In the genomic region with DNA sequence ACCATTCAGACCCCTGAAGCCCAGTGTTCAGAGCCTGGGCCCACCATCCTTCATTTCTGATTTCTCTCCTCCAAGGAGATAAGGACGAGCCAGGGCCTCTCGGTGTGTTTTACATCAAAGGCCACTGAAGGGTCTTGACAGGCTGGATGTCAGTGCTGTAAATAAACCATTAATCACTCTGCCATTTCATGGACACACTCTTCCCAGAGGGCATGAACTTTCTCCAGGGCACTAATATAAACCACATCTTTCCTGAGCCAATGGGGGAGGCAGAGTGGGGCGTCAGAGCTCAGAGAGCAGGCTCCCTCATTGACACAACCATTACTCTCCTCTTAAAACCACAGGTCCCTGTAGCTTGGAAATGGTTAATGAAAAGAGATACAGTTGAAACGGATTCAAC, we compare ENCODE assay signal across 23 cellular contexts.
DNase-seq lines count a peak whose midpoint lies in the region; ATAC-seq and TF ChIP-seq lines count a peak whose summit lies in the region.
"Had no signal": no experiment of that assay in that cellular context is flagged by ENCODE, and none has a peak within 500 bp of the region (broad histone marks: within the 10 kb centered on the region; RNA-seq: fewer than 3 reads in every experiment).

No MANE protein-coding gene starts in this region.

- H2AFZ ChIP-seq in fibroblast of lung (ENCODE audit: low read length) (no peak overlapping the region), neural progenitor cell (replicated peaks) (no peak overlapping the region)

- H3K36me3 ChIP-seq in fibroblast of lung (ENCODE audit: control insufficient read depth, insufficient read depth, low read length) (no peaks in the 10 kb centered on the region), lower lobe of right lung (no peaks in the 10 kb centered on the region), vagina (no peaks in the 10 kb centered on the region), neural progenitor cell (no peaks in the 10 kb centered on the region)
- H3K36me3 ChIP-seq: esophagus squamous epithelium, right lobe of liver had no signal

- no peak for TF ChIP-seq POLR2A in vagina (IDR thresholded peaks at IDR 0.05)

- peaks cover 2% of the 10 kb centered on the region for H3K9me3 Mint-ChIP-seq in neural progenitor cell
- H3K9me3 Mint-ChIP-seq: stimulated activated memory B cell treated with anti-CD40 and anti-IgM and Interleukin-4, amounts not matched to agents 10 μg/mL and 1 μg/mL and 100 μg/mL, for 72 hours had no signal

- H4K20me1 ChIP-seq in fibroblast of lung (ENCODE audit: control insufficient read depth, extremely low read depth, insufficient read depth, low read length) (no peaks in the 10 kb centered on the region), neural progenitor cell (ENCODE audit: low read depth) (no peaks in the 10 kb centered on the region)

- intact Hi-C loops in lower lobe of right lung (cut with DNase I), result no loop called here
- intact Hi-C loops in vagina (cut with DNase I), result no loop called here

- H3K4me1 Mint-ChIP-seq in neural progenitor cell, result peaks cover 12% of the 10 kb centered on the region
- H3K4me1 Mint-ChIP-seq: stimulated activated memory B cell treated with anti-CD40 and anti-IgM and Interleukin-4, amounts not matched to agents 10 μg/mL and 1 μg/mL and 100 μg/mL, for 72 hours had no signal

- H3K36me3 Mint-ChIP-seq in neural progenitor cell, result no peaks in the 10 kb centered on the region
- H3K36me3 Mint-ChIP-seq: stimulated activated memory B cell treated with anti-CD40 and anti-IgM and Interleukin-4, amounts not matched to agents 10 μg/mL and 1 μg/mL and 100 μg/mL, for 72 hours had no signal

- H3K4me1 ChIP-seq in fibroblast of lung (ENCODE audit: control insufficient read depth, extremely low read depth, insufficient read depth, low read length) (peaks cover 19% of the 10 kb centered on the region), lower lobe of right lung (peaks cover 3% of the 10 kb centered on the region), vagina (peaks cover 12% of the 10 kb centered on the region), neural progenitor cell (peaks cover 4% of the 10 kb centered on the region)
- H3K4me1 ChIP-seq: right lobe of liver had no signal

- H3K4me2 ChIP-seq in fibroblast of lung (ENCODE audit: extremely low read depth, insufficient read depth, low read length), result no peak overlapping the region
- H3K4me2 ChIP-seq in neural progenitor cell, result no peak overlapping the region

- TF ChIP-seq CTCF in fibroblast of lung (conservative IDR thresholded peaks at IDR 0.05 in 1 of 2, IDR thresholded peaks at IDR 0.05 in 1 of 2; ENCODE audit: low read depth in 1 of 2, low read length in 2 of 2) (no peak), lower lobe of right lung (IDR thresholded peaks at IDR 0.05) (no peak), vagina (IDR thresholded peaks at IDR 0.05) (no peak), neural progenitor cell (IDR thresholded peaks at IDR 0.05) (no peak)

- no peaks in the 10 kb centered on the region for H3K27me3 ChIP-seq in fibroblast of lung (ENCODE audit: control insufficient read depth, insufficient read depth, low read length)
- no peaks in the 10 kb centered on the region for H3K27me3 ChIP-seq in lower lobe of right lung (ENCODE audit: low read depth)
- H3K27me3 ChIP-seq in vagina, result no peaks in the 10 kb centered on the region
- H3K27me3 ChIP-seq in neural progenitor cell, result no peaks in the 10 kb centered on the region
- H3K27me3 ChIP-seq: esophagus squamous epithelium, right lobe of liver, testis had no signal

- H3K9me3 ChIP-seq in fibroblast of lung (ENCODE audit: control insufficient read depth, insufficient read depth, low read depth, low read length) (no peaks in the 10 kb centered on the region), lower lobe of right lung (no peaks in the 10 kb centered on the region), vagina (no peaks in the 10 kb centered on the region), neural progenitor cell (ENCODE audit: low read depth) (no peaks in the 10 kb centered on the region)
- H3K9me3 ChIP-seq: esophagus squamous epithelium, right lobe of liver, testis had no signal

- no peaks in the 10 kb centered on the region for H3F3A ChIP-seq in neural progenitor cell (ENCODE audit: low read depth)

- H3K27me3 Mint-ChIP-seq in neural progenitor cell (ENCODE audit: insufficient read depth, low read depth), result peaks cover 2% of the 10 kb centered on the region
- H3K27me3 Mint-ChIP-seq: stimulated activated memory B cell treated with anti-CD40 and anti-IgM and Interleukin-4, amounts not matched to agents 10 μg/mL and 1 μg/mL and 100 μg/mL, for 72 hours had no signal

- DNase-seq in NCI-H226, result peak; percentile 26
- DNase-seq in fibroblast of lung (ENCODE audit: low read depth in 2 of 2), result peak; percentile 70 to 73
- no peak for DNase-seq in lower lobe of right lung
- DNase-seq in vagina (ENCODE audit: extremely low spot score in 2 of 2), result no peak
- no peak for DNase-seq in NCI-H524 (lab: John Stamatoyannopoulos, UW)
- no peak for DNase-seq in activated CD4-positive, alpha-beta T cell treated with anti-CD3 and anti-CD28 coated beads for 1 hour
- DNase-seq in neural progenitor cell (ENCODE audit: low spot score), result no peak
- DNase-seq: activated CD8-positive, alpha-beta memory T cell treated with anti-CD3 and anti-CD28 coated beads, Interleukin-2, amount 50 U/mL, for 48 hours; activated effector memory CD4-positive, alpha-beta T cell treated with anti-CD3 and anti-CD28 coated beads, Interleukin-2, amount 50 U/mL, for 16 hours; AML-193; COR-L47; effector CD8-positive, alpha-beta T cell; esophagus squamous epithelium; hypothalamus; Karpas-422; kidney; NCI-H1105 treated with DMSO at 0.1 percent for 48 hours; NCI-H2107; NCI-H748 treated with DMSO at 0.1 percent for 48 hours; right lobe of liver; SHP77 treated with DMSO at 0.1 percent for 48 hours had no signal

- H3K9ac ChIP-seq in fibroblast of lung (ENCODE audit: insufficient read depth, low read length) (no peak overlapping the region), neural progenitor cell (no peak overlapping the region)

- H3K27ac Mint-ChIP-seq in neural progenitor cell, result no peak overlapping the region
- H3K27ac Mint-ChIP-seq: stimulated activated memory B cell treated with anti-CD40 and anti-IgM and Interleukin-4, amounts not matched to agents 10 μg/mL and 1 μg/mL and 100 μg/mL, for 72 hours had no signal

- H3K79me2 ChIP-seq in fibroblast of lung (ENCODE audit: control insufficient read depth, insufficient read depth, low read length) (no peaks in the 10 kb centered on the region), neural progenitor cell (ENCODE audit: low read depth) (no peaks in the 10 kb centered on the region)

- no peak for ATAC-seq in lower lobe of right lung
- ATAC-seq: right lobe of liver; stimulated activated memory B cell treated with anti-CD40 and anti-IgM and Interleukin-4, amounts not matched to agents 10 μg/mL and 1 μg/mL and 100 μg/mL, for 72 hours had no signal

- H3K27ac ChIP-seq in fibroblast of lung (ENCODE audit: insufficient read depth, low read length) (no peak overlapping the region), lower lobe of right lung (peak overlapping the region; percentile 18), vagina (peak overlapping the region; percentile 71), neural progenitor cell (no peak overlapping the region)
- H3K27ac ChIP-seq: right lobe of liver, testis had no signal

- H3K4me3 Mint-ChIP-seq in neural progenitor cell, result no peak overlapping the region
- H3K4me3 Mint-ChIP-seq: stimulated activated memory B cell treated with anti-CD40 and anti-IgM and Interleukin-4, amounts not matched to agents 10 μg/mL and 1 μg/mL and 100 μg/mL, for 72 hours had no signal

- H3K4me3 ChIP-seq in fibroblast of lung (replicated peaks in 1 of 4; ENCODE audit: control extremely low read depth in 1 of 4, insufficient read depth in 1 of 4, low read depth in 3 of 4, low read length in 4 of 4) (no peak overlapping the region), lower lobe of right lung (no peak overlapping the region), vagina (no peak overlapping the region), neural progenitor cell (no peak overlapping the region)
- H3K4me3 ChIP-seq: esophagus squamous epithelium, right lobe of liver, testis had no signal

Comparison
In these comparisons a context has a peak if more than half of its experiments do, and no peak if none do; other contexts are left out.
1. DNase-seq: peak in NCI-H226 (single experiment) and fibroblast of lung (2 of 2); none in lower lobe of right lung (single experiment), vagina (0 of 2), NCI-H524 (0 of 2), activated CD4-positive, alpha-beta T cell treated with anti-CD3 and anti-CD28 coated beads for 1 hour (single experiment) and neural progenitor cell (single experiment).
2. H3K27ac ChIP-seq: peak in lower lobe of right lung (single experiment) and vagina (single experiment); none in fibroblast of lung (single experiment) and neural progenitor cell (single experiment).